Comparison of ENCODE assay signal across 9 cellular contexts in the genomic region with DNA sequence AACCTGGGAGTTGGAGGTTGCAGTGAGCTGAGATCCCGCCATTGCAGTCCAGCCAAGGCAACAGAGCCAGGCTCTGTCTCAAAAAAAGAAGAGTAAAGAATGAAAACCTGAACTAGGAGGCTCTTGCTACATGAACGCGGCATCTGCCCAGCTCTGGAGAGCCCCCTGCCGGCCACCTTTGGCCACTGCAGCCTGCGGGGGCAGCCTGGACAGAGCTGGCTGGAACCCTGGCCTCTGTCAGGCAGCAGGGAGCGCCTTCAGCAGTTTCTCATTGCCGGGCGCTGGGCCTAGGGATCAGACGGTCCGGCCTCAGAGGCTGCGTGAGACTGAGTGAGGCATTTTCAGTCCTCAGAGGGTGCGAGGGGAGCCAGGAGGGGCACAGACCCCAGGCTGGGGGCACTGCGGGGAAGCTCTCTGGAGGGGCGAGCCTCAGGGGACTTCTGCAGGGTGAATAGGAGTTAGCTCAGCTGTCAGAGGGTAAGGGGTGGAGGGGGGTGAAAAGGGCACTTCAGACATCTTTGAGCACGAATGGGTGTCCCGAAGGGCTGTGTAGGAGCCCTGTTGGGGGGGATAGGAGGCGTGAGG. TPM values are rescaled to one million over a fixed set of nuclear protein-coding genes. Genes with fewer than 3 reads are reported as not detected.
A peak's percentile ranks its signal among the peaks of the same experiment; 100 is the strongest.
DNase-seq lines count a peak whose midpoint lies in the region; ATAC-seq and TF ChIP-seq lines count a peak whose summit lies in the region.
"Had no signal": no experiment of that assay in that cellular context is flagged by ENCODE, and none has a peak within 500 bp of the region (broad histone marks: within the 10 kb centered on the region; RNA-seq: fewer than 3 reads in every experiment).

No MANE protein-coding gene starts in this region.

- no peaks in the 10 kb centered on the region for H3K36me3 Mint-ChIP-seq in activated T-cell treated with anti-CD3 and anti-CD28 coated beads, Interleukin-2, amount 50 U/mL, for 4 hours (ENCODE audit: insufficient read depth)
- H3K36me3 Mint-ChIP-seq in natural killer cell treated with Interleukin-12 subunit alpha and Interleukin-12 subunit beta and Interleukin-15 and Interleukin-18, amount 100 ng/mL, for 72 hours: no peaks in the 10 kb centered on the region

- no peak overlapping the region for H3K4me2 ChIP-seq in fibroblast of lung (ENCODE audit: extremely low read depth, insufficient read depth, low read length)

- H3K4me1 ChIP-seq in fibroblast of lung (ENCODE audit: control insufficient read depth, extremely low read depth, insufficient read depth, low read length): no peaks in the 10 kb centered on the region

- no peak overlapping the region for H3K27ac Mint-ChIP-seq in natural killer cell treated with Interleukin-12 subunit alpha and Interleukin-12 subunit beta and Interleukin-15 and Interleukin-18, amount 100 ng/mL, for 72 hours

- H3K4me1 Mint-ChIP-seq in activated T-cell treated with anti-CD3 and anti-CD28 coated beads, Interleukin-2, amount 50 U/mL, for 4 hours (ENCODE audit: low read depth): peaks cover 2% of the 10 kb centered on the region
- H3K4me1 Mint-ChIP-seq in natural killer cell treated with Interleukin-12 subunit alpha and Interleukin-12 subunit beta and Interleukin-15 and Interleukin-18, amount 100 ng/mL, for 72 hours (ENCODE audit: low read depth in 2 of 2): peaks cover 0 to 2% of the 10 kb centered on the region in 2 donors

- H3K9me3 Mint-ChIP-seq in activated T-cell treated with anti-CD3 and anti-CD28 coated beads, Interleukin-2, amount 50 U/mL, for 4 hours: no peaks in the 10 kb centered on the region
- no peaks in the 10 kb centered on the region for H3K9me3 Mint-ChIP-seq in natural killer cell treated with Interleukin-12 subunit alpha and Interleukin-12 subunit beta and Interleukin-15 and Interleukin-18, amount 100 ng/mL, for 72 hours

- H3K27me3 Mint-ChIP-seq in activated T-cell treated with anti-CD3 and anti-CD28 coated beads, Interleukin-2, amount 50 U/mL, for 4 hours (ENCODE audit: low read depth): peaks cover 37% of the 10 kb centered on the region
- peaks cover 0 to 2% of the 10 kb centered on the region in 2 donors for H3K27me3 Mint-ChIP-seq in natural killer cell treated with Interleukin-12 subunit alpha and Interleukin-12 subunit beta and Interleukin-15 and Interleukin-18, amount 100 ng/mL, for 72 hours

- ATAC-seq in activated T-cell treated with anti-CD3 and anti-CD28 coated beads, Interleukin-2, amount 50 U/mL, for 4 hours: peak; percentile 74 to 75
- ATAC-seq in natural killer cell treated with Interleukin-12 subunit alpha and Interleukin-12 subunit beta and Interleukin-15 and Interleukin-18, amount 100 ng/mL, for 72 hours: peak; percentile 54 to 78

- H3K79me2 ChIP-seq in fibroblast of lung (ENCODE audit: control insufficient read depth, insufficient read depth, low read length): no peaks in the 10 kb centered on the region

- TF ChIP-seq CTCF in GM12864 (IDR thresholded peaks at IDR 0.05; ENCODE audit: low read depth, low read length, missing control alignments) (peak; percentile 98), HL-60 (IDR thresholded peaks at IDR 0.05; ENCODE audit: insufficient read depth, low read length) (peak; percentile 97), fibroblast of lung (conservative IDR thresholded peaks at IDR 0.05 in 1 of 2, IDR thresholded peaks at IDR 0.05 in 1 of 2; ENCODE audit: low read depth in 1 of 2, low read length in 2 of 2) (peak; percentile 97 to 99)

- H3K9me3 ChIP-seq in fibroblast of lung (ENCODE audit: control insufficient read depth, insufficient read depth, low read depth, low read length): no peaks in the 10 kb centered on the region

- no peaks in the 10 kb centered on the region for H3K36me3 ChIP-seq in fibroblast of lung (ENCODE audit: control insufficient read depth, insufficient read depth, low read length)

- DNase-seq in GM12864 (ENCODE audit: low read depth) (no peak), HL-60 (ENCODE audit: low read depth in 1 of 2, low spot score in 1 of 2) (peak; percentile 58 to 82), OCI-M1 (lab: John Stamatoyannopoulos, UW) (peak; percentile 89), fibroblast of lung (ENCODE audit: low read depth in 2 of 2) (peak; percentile 44 to 76), SW480 (ENCODE audit: low spot score) (no peak)
- peak; percentile 70 for DNase-seq in activated T-cell treated with anti-CD3 and anti-CD28 coated beads, Interleukin-2, amount 50 U/mL, for 4 hours
- peak; percentile 74 for DNase-seq in natural killer cell treated with Interleukin-12 subunit alpha and Interleukin-12 subunit beta and Interleukin-15 and Interleukin-18, amount 100 ng/mL, for 72 hours (ENCODE audit: low spot score)
- peak; percentile 23 to 81 (median 60) for DNase-seq in stimulated activated naive CD4-positive, alpha-beta T cell (lab: John Stamatoyannopoulos, UW)

- H3K27ac ChIP-seq in HL-60 (replicated peaks) (no peak overlapping the region), fibroblast of lung (ENCODE audit: insufficient read depth, low read length) (no peak overlapping the region)
- H3K27ac ChIP-seq: skin epidermis had no signal

- H3K4me3 ChIP-seq in GM12864 (ENCODE audit: low read depth, low read length) (no peak overlapping the region), HL-60 (replicated peaks; ENCODE audit: insufficient read depth, low read length) (no peak overlapping the region), fibroblast of lung (replicated peaks in 1 of 4; ENCODE audit: control extremely low read depth in 1 of 4, insufficient read depth in 1 of 4, low read depth in 3 of 4, low read length in 4 of 4) (no peak overlapping the region)
- H3K4me3 ChIP-seq: skin epidermis had no signal

- no peaks in the 10 kb centered on the region for H4K20me1 ChIP-seq in fibroblast of lung (ENCODE audit: control insufficient read depth, extremely low read depth, insufficient read depth, low read length)

- no peak overlapping the region for H2AFZ ChIP-seq in fibroblast of lung (ENCODE audit: low read length)

- no peak overlapping the region for H3K4me3 Mint-ChIP-seq in activated T-cell treated with anti-CD3 and anti-CD28 coated beads, Interleukin-2, amount 50 U/mL, for 4 hours
- no peak overlapping the region for H3K4me3 Mint-ChIP-seq in natural killer cell treated with Interleukin-12 subunit alpha and Interleukin-12 subunit beta and Interleukin-15 and Interleukin-18, amount 100 ng/mL, for 72 hours

- H3K27me3 ChIP-seq in HL-60 (ENCODE audit: insufficient read depth, poor library complexity, severe bottlenecking): peaks cover 31% of the 10 kb centered on the region
- peaks cover 16% of the 10 kb centered on the region for H3K27me3 ChIP-seq in fibroblast of lung (ENCODE audit: control insufficient read depth, insufficient read depth, low read length)

- H3K9ac ChIP-seq in fibroblast of lung (ENCODE audit: insufficient read depth, low read length): no peak overlapping the region

RNA-seq across cellular contexts. Expression of a gene that starts 17.5 kb away (rescaled TPM):
- not detected for total RNA-seq in activated T-cell treated with anti-CD3 and anti-CD28 coated beads, Interleukin-2, amount 50 U/mL, for 4 hours
- total RNA-seq in fibroblast of lung: under 0.01 and 0.17 TPM in 2 replicates
- polyA plus RNA-seq in fibroblast of lung: not detected in 2 replicates
- not detected in 2 replicates for polyA plus RNA-seq in fibroblast of lung (2012)
- polyA minus RNA-seq in fibroblast of lung (ENCODE audit: low replicate concordance): not detected in 2 replicates
- under 1 TPM in 1 of 2 donors, not detected in 1; 0.17 TPM for total RNA-seq in natural killer cell treated with Interleukin-12 subunit alpha and Interleukin-12 subunit beta and Interleukin-15 and Interleukin-18, amount 100 ng/mL, for 72 hours

RNA-seq across cellular contexts. Expression of a gene that starts 38.9 kb away (rescaled TPM):
- under 1 TPM in 1 of 3 donors, not detected in 2; 0.11 TPM for total RNA-seq in activated T-cell treated with anti-CD3 and anti-CD28 coated beads, Interleukin-2, amount 50 U/mL, for 4 hours
- under 0.01 and 0.33 TPM in 2 replicates for total RNA-seq in fibroblast of lung
- polyA plus RNA-seq in fibroblast of lung: not detected in 2 replicates
- not detected in 2 replicates for polyA plus RNA-seq in fibroblast of lung (2012)
- polyA minus RNA-seq in fibroblast of lung (ENCODE audit: low replicate concordance): not detected in 2 replicates
- total RNA-seq in natural killer cell treated with Interleukin-12 subunit alpha and Interleukin-12 subunit beta and Interleukin-15 and Interleukin-18, amount 100 ng/mL, for 72 hours: not detected

RNA-seq across cellular contexts. Expression of a gene that starts 51.6 kb away (rescaled TPM):
- total RNA-seq in activated T-cell treated with anti-CD3 and anti-CD28 coated beads, Interleukin-2, amount 50 U/mL, for 4 hours: 100 to 1,000 TPM; 111 to 145 (median 118) TPM
- total RNA-seq in fibroblast of lung: 20.5 and 62.9 TPM in 2 replicates
- polyA plus RNA-seq in fibroblast of lung: 80.5 and 113 TPM in 2 replicates
- 141 and 217 TPM in 2 replicates for polyA plus RNA-seq in fibroblast of lung (2012)
- polyA minus RNA-seq in fibroblast of lung (ENCODE audit: low replicate concordance): 15.6 and 28.5 TPM in 2 replicates
- 100 to 1,000 TPM; 101 to 118 TPM for total RNA-seq in natural killer cell treated with Interleukin-12 subunit alpha and Interleukin-12 subunit beta and Interleukin-15 and Interleukin-18, amount 100 ng/mL, for 72 hours

Comparison
In these comparisons a context has a peak if more than half of its experiments do, and no peak if none do; other contexts are left out.
1. DNase-seq: peak in HL-60 (2 of 2), OCI-M1 (single experiment), activated T-cell treated with anti-CD3 and anti-CD28 coated beads, Interleukin-2, amount 50 U/mL, for 4 hours (single experiment), fibroblast of lung (2 of 2), natural killer cell treated with Interleukin-12 subunit alpha and Interleukin-12 subunit beta and Interleukin-15 and Interleukin-18, amount 100 ng/mL, for 72 hours (single experiment) and stimulated activated naive CD4-positive, alpha-beta T cell (6 of 6); none in GM12864 (single experiment) and SW480 (single experiment).
2. Peak in every context shown above with its lines, with median percentiles within 50 percentile points of each other: CTCF ChIP-seq.